In the genomic region with DNA sequence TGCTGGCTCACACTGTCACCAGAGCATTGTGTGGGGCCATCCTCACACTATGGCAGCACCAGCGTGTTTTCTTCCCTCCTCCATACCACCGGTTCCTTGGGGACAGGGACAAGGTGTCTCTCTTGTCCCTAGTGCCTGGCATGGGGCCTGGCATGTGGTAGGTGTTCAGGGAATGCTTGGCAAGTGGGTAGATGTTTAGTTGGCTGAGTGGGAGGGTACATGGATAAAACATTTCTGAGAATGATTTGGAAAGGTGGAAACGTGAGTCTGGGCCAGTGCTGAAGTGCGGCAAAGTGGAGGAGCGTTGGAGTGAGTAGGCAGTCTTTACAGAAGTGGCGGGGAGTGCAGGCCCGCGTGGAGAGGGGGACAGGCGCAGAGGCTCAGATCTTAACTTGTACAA, we compare ENCODE assay signal across 2 cellular contexts.
A peak's percentile ranks its signal among the peaks of the same experiment; 100 is the strongest.
TF ChIP-seq lines count a peak whose summit lies in the region.

No MANE protein-coding gene starts in this region.

TF ChIP-seq in HEK293, 187 proteins besides CTCF, POLR2A, EP300 and RAD21:
- TF ChIP-seq, protein P1, sequence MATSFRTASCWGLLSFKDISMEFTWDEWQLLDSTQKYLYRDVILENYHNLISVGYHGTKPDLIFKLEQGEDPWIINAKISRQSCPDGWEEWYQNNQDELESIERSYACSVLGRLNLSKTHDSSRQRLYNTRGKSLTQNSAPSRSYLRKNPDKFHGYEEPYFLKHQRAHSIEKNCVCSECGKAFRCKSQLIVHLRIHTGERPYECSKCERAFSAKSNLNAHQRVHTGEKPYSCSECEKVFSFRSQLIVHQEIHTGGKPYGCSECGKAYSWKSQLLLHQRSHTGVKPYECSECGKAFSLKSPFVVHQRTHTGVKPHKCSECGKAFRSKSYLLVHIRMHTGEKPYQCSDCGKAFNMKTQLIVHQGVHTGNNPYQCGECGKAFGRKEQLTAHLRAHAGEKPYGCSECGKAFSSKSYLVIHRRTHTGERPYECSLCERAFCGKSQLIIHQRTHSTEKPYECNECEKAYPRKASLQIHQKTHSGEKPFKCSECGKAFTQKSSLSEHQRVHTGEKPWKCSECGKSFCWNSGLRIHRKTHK (tag by site-specific recombination; IDR thresholded peaks at IDR 0.05), result no peak
- TF ChIP-seq EGR2 (tag by site-specific recombination; IDR thresholded peaks at IDR 0.05; ENCODE audit: low read depth) (peak; percentile 88), TCF7L2 (IDR thresholded peaks at IDR 0.05; ENCODE audit: borderline replicate concordance, low read depth, low read length) (no peak), ZFHX2 (tag by site-specific recombination; conservative IDR thresholded peaks at IDR 0.05) (peak; percentile 85)

TF ChIP-seq in H1, 55 proteins besides CTCF, POLR2A, EP300 and RAD21:
- TF ChIP-seq CTBP2 (IDR thresholded peaks at IDR 0.05; ENCODE audit: borderline replicate concordance, insufficient read depth, insufficient read length, low read length), result no peak
- no peak for TF ChIP-seq JUND (IDR thresholded peaks at IDR 0.05; ENCODE audit: low read length)
- no peak for TF ChIP-seq RNF2 (IDR thresholded peaks at IDR 0.05; ENCODE audit: borderline replicate concordance, low read depth, low read length, missing control alignments, poor library complexity, severe bottlenecking)
- TF ChIP-seq EGR1 (IDR thresholded peaks at IDR 0.05; ENCODE audit: borderline replicate concordance, low read depth, low read length), result no peak
- no peak for TF ChIP-seq NANOG (IDR thresholded peaks at IDR 0.05; ENCODE audit: insufficient read depth, low read depth, low read length, poor library complexity, severe bottlenecking)
